In the genomic region with DNA sequence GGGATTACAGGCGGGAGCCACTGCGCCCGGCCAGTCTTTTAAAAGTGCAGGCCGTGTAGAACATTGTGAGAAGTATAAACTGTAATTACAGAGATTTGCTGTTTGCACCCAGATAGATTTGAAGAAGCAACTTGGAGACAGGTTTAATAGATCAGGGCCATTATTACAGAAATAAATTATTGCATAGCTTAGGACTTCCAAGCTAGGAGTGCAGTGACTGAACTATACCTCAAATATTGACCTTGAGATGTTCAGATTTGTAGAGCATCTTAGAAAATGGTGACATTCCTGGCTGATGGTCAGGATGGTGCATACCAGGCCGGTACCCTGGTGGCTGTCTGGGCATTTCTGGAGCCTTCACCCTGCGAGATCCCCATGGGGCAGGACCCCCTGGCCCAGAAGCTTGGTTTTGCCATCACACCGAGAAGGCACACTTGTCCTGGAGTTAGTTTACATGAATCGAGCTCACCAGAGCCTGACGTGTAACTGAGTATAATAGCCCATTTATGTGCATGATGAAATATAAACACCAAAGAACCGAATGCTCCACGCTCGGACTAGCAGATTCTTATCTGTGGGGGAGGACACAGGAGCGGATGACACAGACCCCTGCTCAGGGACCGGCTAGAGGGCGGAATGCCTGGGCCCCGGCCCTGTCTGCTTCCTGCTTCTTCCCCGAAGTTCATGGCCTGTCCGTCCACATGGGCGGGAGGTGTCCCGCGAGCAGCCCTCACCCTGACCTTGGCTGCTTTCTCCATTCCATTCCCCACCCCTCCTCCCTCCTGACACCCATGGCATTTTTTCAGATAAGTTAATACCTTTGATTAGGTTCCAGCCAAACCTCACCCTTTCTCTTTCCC, we compare ENCODE assay signal across 1 cellular context.
A peak's percentile ranks its signal among the peaks of the same experiment; 100 is the strongest.
TF ChIP-seq lines count a peak whose summit lies in the region.

No MANE protein-coding gene starts in this region.

TF ChIP-seq in HepG2, 621 proteins besides CTCF, POLR2A, EP300 and RAD21 (continued from another document and continues in another):
- TF ChIP-seq, protein P1, sequence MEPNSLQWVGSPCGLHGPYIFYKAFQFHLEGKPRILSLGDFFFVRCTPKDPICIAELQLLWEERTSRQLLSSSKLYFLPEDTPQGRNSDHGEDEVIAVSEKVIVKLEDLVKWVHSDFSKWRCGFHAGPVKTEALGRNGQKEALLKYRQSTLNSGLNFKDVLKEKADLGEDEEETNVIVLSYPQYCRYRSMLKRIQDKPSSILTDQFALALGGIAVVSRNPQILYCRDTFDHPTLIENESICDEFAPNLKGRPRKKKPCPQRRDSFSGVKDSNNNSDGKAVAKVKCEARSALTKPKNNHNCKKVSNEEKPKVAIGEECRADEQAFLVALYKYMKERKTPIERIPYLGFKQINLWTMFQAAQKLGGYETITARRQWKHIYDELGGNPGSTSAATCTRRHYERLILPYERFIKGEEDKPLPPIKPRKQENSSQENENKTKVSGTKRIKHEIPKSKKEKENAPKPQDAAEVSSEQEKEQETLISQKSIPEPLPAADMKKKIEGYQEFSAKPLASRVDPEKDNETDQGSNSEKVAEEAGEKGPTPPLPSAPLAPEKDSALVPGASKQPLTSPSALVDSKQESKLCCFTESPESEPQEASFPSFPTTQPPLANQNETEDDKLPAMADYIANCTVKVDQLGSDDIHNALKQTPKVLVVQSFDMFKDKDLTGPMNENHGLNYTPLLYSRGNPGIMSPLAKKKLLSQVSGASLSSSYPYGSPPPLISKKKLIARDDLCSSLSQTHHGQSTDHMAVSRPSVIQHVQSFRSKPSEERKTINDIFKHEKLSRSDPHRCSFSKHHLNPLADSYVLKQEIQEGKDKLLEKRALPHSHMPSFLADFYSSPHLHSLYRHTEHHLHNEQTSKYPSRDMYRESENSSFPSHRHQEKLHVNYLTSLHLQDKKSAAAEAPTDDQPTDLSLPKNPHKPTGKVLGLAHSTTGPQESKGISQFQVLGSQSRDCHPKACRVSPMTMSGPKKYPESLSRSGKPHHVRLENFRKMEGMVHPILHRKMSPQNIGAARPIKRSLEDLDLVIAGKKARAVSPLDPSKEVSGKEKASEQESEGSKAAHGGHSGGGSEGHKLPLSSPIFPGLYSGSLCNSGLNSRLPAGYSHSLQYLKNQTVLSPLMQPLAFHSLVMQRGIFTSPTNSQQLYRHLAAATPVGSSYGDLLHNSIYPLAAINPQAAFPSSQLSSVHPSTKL (CRISPR knock-in tag; IDR thresholded peaks at IDR 0.05): peak; percentile 90
- TF ChIP-seq DDIT3 (CRISPR knock-in tag; IDR thresholded peaks at IDR 0.05) (no peak), ZBTB40 (IDR thresholded peaks at IDR 0.05) (no peak), ZBTB40 (CRISPR knock-in tag; IDR thresholded peaks at IDR 0.05) (no peak), MED13 (CRISPR knock-in tag; IDR thresholded peaks at IDR 0.05) (no peak), ZSCAN30 (CRISPR knock-in tag; IDR thresholded peaks at IDR 0.05) (no peak), PLSCR1 (CRISPR knock-in tag; IDR thresholded peaks at IDR 0.05; ENCODE audit: borderline replicate concordance) (no peak), NFATC3 (CRISPR knock-in tag; IDR thresholded peaks at IDR 0.05) (no peak), MED8 (CRISPR knock-in tag; IDR thresholded peaks at IDR 0.05; ENCODE audit: insufficient replicate concordance) (peak; percentile 40), FOXK2 (IDR thresholded peaks at IDR 0.05) (no peak), SMARCC2 (IDR thresholded peaks at IDR 0.05) (no peak), HNRNPK (IDR thresholded peaks at IDR 0.05; ENCODE audit: low read depth, low read length, poor library complexity, severe bottlenecking) (no peak), PAF1 (CRISPR knock-in tag; IDR thresholded peaks at IDR 0.05) (no peak), SMARCE1 (IDR thresholded peaks at IDR 0.05; ENCODE audit: borderline replicate concordance) (no peak), SAFB2 (CRISPR knock-in tag; IDR thresholded peaks at IDR 0.05; ENCODE audit: borderline replicate concordance, low read depth) (no peak), EHMT2 (IDR thresholded peaks at IDR 0.05; ENCODE audit: borderline replicate concordance, low read depth, low read length) (no peak), PHB2 (IDR thresholded peaks at IDR 0.05; ENCODE audit: partially characterized antibody) (no peak), THYN1 (CRISPR knock-in tag; IDR thresholded peaks at IDR 0.05; ENCODE audit: borderline replicate concordance, low read depth) (no peak), AHDC1 (CRISPR knock-in tag; IDR thresholded peaks at IDR 0.05; ENCODE audit: borderline replicate concordance) (no peak; the same call in 1 of the 2 replicates), ZNF576 (CRISPR knock-in tag; IDR thresholded peaks at IDR 0.05) (no peak), ARHGAP35 (CRISPR knock-in tag; IDR thresholded peaks at IDR 0.05; ENCODE audit: borderline replicate concordance) (no peak), ZNF740 (CRISPR knock-in tag; IDR thresholded peaks at IDR 0.05) (no peak), ZMYM3 (CRISPR knock-in tag; IDR thresholded peaks at IDR 0.05) (peak; percentile 39; the same call in 1 of the 2 replicates), ZSCAN20 (CRISPR knock-in tag; IDR thresholded peaks at IDR 0.05; ENCODE audit: borderline replicate concordance) (no peak), ZFYVE20 (CRISPR knock-in tag; IDR thresholded peaks at IDR 0.05; ENCODE audit: borderline replicate concordance, low read depth) (no peak)
- TF ChIP-seq, protein P2, sequence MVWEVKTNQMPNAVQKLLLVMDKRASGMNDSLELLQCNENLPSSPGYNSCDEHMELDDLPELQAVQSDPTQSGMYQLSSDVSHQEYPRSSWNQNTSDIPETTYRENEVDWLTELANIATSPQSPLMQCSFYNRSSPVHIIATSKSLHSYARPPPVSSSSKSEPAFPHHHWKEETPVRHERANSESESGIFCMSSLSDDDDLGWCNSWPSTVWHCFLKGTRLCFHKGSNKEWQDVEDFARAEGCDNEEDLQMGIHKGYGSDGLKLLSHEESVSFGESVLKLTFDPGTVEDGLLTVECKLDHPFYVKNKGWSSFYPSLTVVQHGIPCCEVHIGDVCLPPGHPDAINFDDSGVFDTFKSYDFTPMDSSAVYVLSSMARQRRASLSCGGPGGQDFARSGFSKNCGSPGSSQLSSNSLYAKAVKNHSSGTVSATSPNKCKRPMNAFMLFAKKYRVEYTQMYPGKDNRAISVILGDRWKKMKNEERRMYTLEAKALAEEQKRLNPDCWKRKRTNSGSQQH (CRISPR knock-in tag; IDR thresholded peaks at IDR 0.05; ENCODE audit: low read depth): no peak
- TF ChIP-seq, protein P3, sequence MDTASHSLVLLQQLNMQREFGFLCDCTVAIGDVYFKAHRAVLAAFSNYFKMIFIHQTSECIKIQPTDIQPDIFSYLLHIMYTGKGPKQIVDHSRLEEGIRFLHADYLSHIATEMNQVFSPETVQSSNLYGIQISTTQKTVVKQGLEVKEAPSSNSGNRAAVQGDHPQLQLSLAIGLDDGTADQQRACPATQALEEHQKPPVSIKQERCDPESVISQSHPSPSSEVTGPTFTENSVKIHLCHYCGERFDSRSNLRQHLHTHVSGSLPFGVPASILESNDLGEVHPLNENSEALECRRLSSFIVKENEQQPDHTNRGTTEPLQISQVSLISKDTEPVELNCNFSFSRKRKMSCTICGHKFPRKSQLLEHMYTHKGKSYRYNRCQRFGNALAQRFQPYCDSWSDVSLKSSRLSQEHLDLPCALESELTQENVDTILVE (CRISPR knock-in tag; IDR thresholded peaks at IDR 0.05): no peak; the same call in 1 of the 2 replicates
